ENCODE assay signal across 8 cellular contexts in the genomic region with DNA sequence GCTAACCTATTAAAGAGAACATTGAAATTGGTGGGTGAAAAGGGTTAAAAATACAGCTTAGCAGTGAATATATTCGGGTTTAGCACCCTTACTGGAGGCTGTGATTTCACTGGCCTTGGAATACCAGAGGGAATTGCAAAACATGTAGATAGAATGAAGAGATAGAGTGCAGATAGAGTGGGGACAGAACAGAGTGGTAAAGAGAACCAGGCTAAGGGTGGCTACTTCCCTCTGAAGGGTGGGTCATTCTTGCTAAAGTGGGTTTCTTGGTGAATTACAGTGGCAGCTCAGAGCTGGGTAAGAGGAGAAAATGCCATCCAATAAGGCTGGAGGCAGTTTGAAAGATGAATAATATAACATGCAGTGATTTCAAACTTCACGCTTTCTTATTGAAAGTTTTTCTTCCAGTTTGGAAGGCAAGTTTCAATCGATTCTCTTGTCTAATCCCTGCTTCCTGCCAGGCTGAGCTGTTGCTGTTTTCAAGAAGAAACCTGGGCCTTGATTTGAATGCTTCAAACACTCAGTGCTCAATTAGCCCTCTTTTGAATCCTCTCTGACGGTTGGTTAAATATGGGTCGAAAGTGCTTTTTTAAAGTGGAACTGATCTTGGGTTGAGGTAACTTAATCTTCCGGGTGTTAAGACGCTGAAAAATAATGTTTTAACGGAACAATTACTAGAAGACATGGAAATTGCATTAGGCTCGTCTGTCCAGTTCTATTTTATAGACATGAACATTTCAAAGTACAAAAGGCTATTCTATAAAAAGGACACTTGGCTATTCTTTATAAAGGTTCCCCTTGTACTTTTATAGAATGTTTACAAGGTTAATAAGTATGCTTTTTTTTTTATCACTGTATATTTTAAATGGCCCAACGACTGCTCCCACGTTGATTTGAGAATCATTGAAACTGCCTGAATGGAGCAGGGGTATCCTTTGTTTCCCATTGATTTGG.
DNase-seq lines count a peak whose midpoint lies in the region; ATAC-seq and TF ChIP-seq lines count a peak whose summit lies in the region.

No MANE protein-coding gene starts in this region.

- peak; percentile 17 for DNase-seq in activated CD4-positive, alpha-beta T cell treated with anti-CD3 and anti-CD28 coated beads for 36 hours
- DNase-seq in activated CD4-positive, alpha-beta T cell treated with anti-CD3 and anti-CD28 coated beads, Interleukin-2, amount 50 U/mL, for 48 hours = no peak
- peak; percentile 28 for DNase-seq in activated CD8-positive, alpha-beta T cell treated with anti-CD3 and anti-CD28 coated beads for 36 hours
- DNase-seq in left kidney (ENCODE audit: low read depth, low spot score) (peak; percentile 32), type B pancreatic cell (ENCODE audit: extremely low spot score, unreplicated experiment) (no peak), CD1c-positive myeloid dendritic cell (ENCODE audit: extremely low spot score) (no peak), GM20000 (ENCODE audit: low spot score) (no peak)

- no peaks in the 10 kb centered on the region for H3K27me3 Mint-ChIP-seq in activated CD4-positive, alpha-beta T cell treated with anti-CD3 and anti-CD28 coated beads for 36 hours
- no peaks in the 10 kb centered on the region for H3K27me3 Mint-ChIP-seq in activated CD8-positive, alpha-beta T cell treated with anti-CD3 and anti-CD28 coated beads for 36 hours
- no peaks in the 10 kb centered on the region for H3K27me3 Mint-ChIP-seq in type B pancreatic cell

- intact Hi-C loops in activated CD4-positive, alpha-beta T cell treated with anti-CD3 and anti-CD28 coated beads for 36 hours (cut with DNase I, micrococcal nuclease) = loop anchor here (2.0 to 5.0 kb wide), 2 partner anchors 24 to 115 kb away; no protein-coding TSS in a partner anchor
- intact Hi-C loops in activated CD8-positive, alpha-beta T cell treated with anti-CD3 and anti-CD28 coated beads for 36 hours (cut with micrococcal nuclease) = loop anchor here (5.0 kb wide), 1 partner anchor 50 kb away; no protein-coding TSS in a partner anchor

- no peaks in the 10 kb centered on the region for H3K36me3 Mint-ChIP-seq in activated CD4-positive, alpha-beta T cell treated with anti-CD3 and anti-CD28 coated beads for 36 hours (ENCODE audit: low read depth)
- no peaks in the 10 kb centered on the region for H3K36me3 Mint-ChIP-seq in activated CD8-positive, alpha-beta T cell treated with anti-CD3 and anti-CD28 coated beads for 36 hours (ENCODE audit: low read depth)
- no peaks in the 10 kb centered on the region for H3K36me3 Mint-ChIP-seq in type B pancreatic cell

- H3K27ac Mint-ChIP-seq in activated CD4-positive, alpha-beta T cell treated with anti-CD3 and anti-CD28 coated beads for 36 hours = peak overlapping the region; percentile 79
- peak overlapping the region; percentile 87 for H3K27ac Mint-ChIP-seq in activated CD8-positive, alpha-beta T cell treated with anti-CD3 and anti-CD28 coated beads for 36 hours
- H3K27ac Mint-ChIP-seq in type B pancreatic cell = peak overlapping the region; percentile 94

- TF ChIP-seq CTCF in activated CD8-positive, alpha-beta T cell treated with anti-CD3 and anti-CD28 coated beads for 36 hours (IDR thresholded peaks at IDR 0.05) = no peak
- TF ChIP-seq CTCF in type B pancreatic cell (conservative IDR thresholded peaks at IDR 0.05) (no peak), GM20000 (IDR thresholded peaks at IDR 0.05; ENCODE audit: extremely low read depth, missing control alignments) (no peak)

- no peaks in the 10 kb centered on the region for H3K9me3 Mint-ChIP-seq in activated CD4-positive, alpha-beta T cell treated with anti-CD3 and anti-CD28 coated beads for 36 hours (ENCODE audit: low read depth)
- H3K9me3 Mint-ChIP-seq in activated CD8-positive, alpha-beta T cell treated with anti-CD3 and anti-CD28 coated beads for 36 hours = no peaks in the 10 kb centered on the region
- H3K9me3 Mint-ChIP-seq in type B pancreatic cell = no peaks in the 10 kb centered on the region

- CTCF ChIA-PET in activated CD4-positive, alpha-beta T cell treated with anti-CD3 and anti-CD28 coated beads for 36 hours (lab: Charles Lee) = interaction anchor here (0.6 to 1.7 kb wide), 9 partner anchors 10 to 289 kb away, joined by 3 to 6 read pairs (median 4); no protein-coding TSS in a partner anchor
- CTCF ChIA-PET in activated CD8-positive, alpha-beta T cell treated with anti-CD3 and anti-CD28 coated beads for 36 hours (lab: Charles Lee) = interaction anchor here (0.6 to 5.4 kb wide), 8 partner anchors 24 to 289 kb away, joined by 3 to 27 read pairs (median 4); no protein-coding TSS in a partner anchor

- no peak for ATAC-seq in activated CD4-positive, alpha-beta T cell treated with anti-CD3 and anti-CD28 coated beads for 36 hours
- peak; percentile 55 for ATAC-seq in HG03354 (IDR thresholded peaks at IDR 0.05; ENCODE audit: poor library complexity, severe bottlenecking, unreplicated experiment)
- ATAC-seq in activated CD8-positive, alpha-beta T cell treated with anti-CD3 and anti-CD28 coated beads for 36 hours = no peak

- peaks cover 69% of the 10 kb centered on the region for H3K4me1 Mint-ChIP-seq in activated CD4-positive, alpha-beta T cell treated with anti-CD3 and anti-CD28 coated beads for 36 hours
- peaks cover 65% of the 10 kb centered on the region for H3K4me1 Mint-ChIP-seq in activated CD8-positive, alpha-beta T cell treated with anti-CD3 and anti-CD28 coated beads for 36 hours (ENCODE audit: low read depth)
- peaks cover 55% of the 10 kb centered on the region for H3K4me1 Mint-ChIP-seq in type B pancreatic cell (ENCODE audit: unreplicated experiment)

- POLR2A ChIA-PET in activated CD4-positive, alpha-beta T cell treated with anti-CD3 and anti-CD28 coated beads for 36 hours (lab: Charles Lee) = interaction anchor here (0.5 to 1.0 kb wide), 4 partner anchors 33 to 273 kb away, joined by 3 to 10 read pairs (median 7); no protein-coding TSS in a partner anchor
- POLR2A ChIA-PET in activated CD8-positive, alpha-beta T cell treated with anti-CD3 and anti-CD28 coated beads for 36 hours (lab: Charles Lee) = interaction anchor here (0.6 to 3.1 kb wide), 5 partner anchors 9 to 116 kb away, joined by 3 to 11 read pairs (median 4); no protein-coding TSS in a partner anchor

- peak overlapping the region; percentile 62 for H3K4me3 Mint-ChIP-seq in activated CD4-positive, alpha-beta T cell treated with anti-CD3 and anti-CD28 coated beads for 36 hours
- peak overlapping the region; percentile 50 for H3K4me3 Mint-ChIP-seq in activated CD8-positive, alpha-beta T cell treated with anti-CD3 and anti-CD28 coated beads for 36 hours
- peak overlapping the region; percentile 70 for H3K4me3 Mint-ChIP-seq in type B pancreatic cell

Comparison
In these comparisons a context has a peak if more than half of its experiments do, and no peak if none do; other contexts are left out.
1. DNase-seq: peak in activated CD4-positive, alpha-beta T cell treated with anti-CD3 and anti-CD28 coated beads for 36 hours (single experiment), activated CD8-positive, alpha-beta T cell treated with anti-CD3 and anti-CD28 coated beads for 36 hours (single experiment) and left kidney (single experiment); none in activated CD4-positive, alpha-beta T cell treated with anti-CD3 and anti-CD28 coated beads, Interleukin-2, amount 50 U/mL, for 48 hours (0 of 2), type B pancreatic cell (single experiment), CD1c-positive myeloid dendritic cell (single experiment) and GM20000 (single experiment).
2. Peak in every context shown above with its lines, with median percentiles within 50 percentile points of each other: H3K27ac Mint-ChIP-seq and H3K4me3 Mint-ChIP-seq.